Comparison of ENCODE assay signal across 17 cellular contexts in genomic region chr19:13068064-13068807, GRCh38. TPM values are rescaled to one million over a fixed set of nuclear protein-coding genes. Genes with fewer than 3 reads are reported as not detected.
A peak's percentile ranks its signal among the peaks of the same experiment; 100 is the strongest.
DNase-seq lines count a peak whose midpoint lies in the region; TF ChIP-seq lines count a peak whose summit lies in the region.
"Had no signal": no experiment of that assay in that cellular context is flagged by ENCODE, and none has a peak within 500 bp of the region (broad histone marks: within the 10 kb centered on the region; RNA-seq: fewer than 3 reads in every experiment).

No MANE protein-coding gene starts in this region.

- H4K20me1 ChIP-seq in smooth muscle cell (ENCODE audit: low read depth) = no peaks in the 10 kb centered on the region

- H3K9me3 Mint-ChIP-seq in mesothelial cell of epicardium (no peaks in the 10 kb centered on the region), immature natural killer cell (no peaks in the 10 kb centered on the region)
- H3K9me3 Mint-ChIP-seq: activated T-helper 17 cell treated with anti-CD3 and anti-CD28 coated beads, Interleukin-2, amount 50 U/mL, for 72 hours; neural crest cell had no signal

- peak overlapping the region; percentile 3 for H3K27ac Mint-ChIP-seq in mesothelial cell of epicardium
- H3K27ac Mint-ChIP-seq in immature natural killer cell = no peak overlapping the region
- H3K27ac Mint-ChIP-seq: activated CD8-positive, alpha-beta T cell treated with anti-CD3 and anti-CD28 coated beads, Interleukin-2, amount 10 ng/mL, durations not matched to agents 7 days and 5 days; activated T-helper 17 cell treated with anti-CD3 and anti-CD28 coated beads, Interleukin-2, amount 50 U/mL, for 72 hours had no signal

- H3K27ac ChIP-seq in suprapubic skin = peak overlapping the region; percentile 72
- no peak overlapping the region for H3K27ac ChIP-seq in smooth muscle cell (ENCODE audit: low read depth)

- no peak overlapping the region for H2AFZ ChIP-seq in smooth muscle cell (ENCODE audit: low read depth)

- peaks cover 72% of the 10 kb centered on the region for H3K27me3 Mint-ChIP-seq in mesothelial cell of epicardium (ENCODE audit: low read depth)
- H3K27me3 Mint-ChIP-seq in immature natural killer cell (ENCODE audit: low read depth in 3 of 3) = peaks cover 7 to 10% (median 7%) of the 10 kb centered on the region in 3 donors

- H3K9me3 ChIP-seq in suprapubic skin (no peaks in the 10 kb centered on the region), smooth muscle cell (replicated peaks; ENCODE audit: low read depth) (no peaks in the 10 kb centered on the region)

- H3K4me1 Mint-ChIP-seq in mesothelial cell of epicardium (peaks cover 36% of the 10 kb centered on the region), immature natural killer cell (no peaks in the 10 kb centered on the region)
- H3K4me1 Mint-ChIP-seq: activated T-helper 17 cell treated with anti-CD3 and anti-CD28 coated beads, Interleukin-2, amount 50 U/mL, for 72 hours; neural crest cell had no signal

- H3K4me3 ChIP-seq in H7 (ENCODE audit: insufficient read depth, low read depth, low read length) = no peak overlapping the region
- no peak overlapping the region for H3K4me3 ChIP-seq in suprapubic skin
- H3K4me3 ChIP-seq in smooth muscle cell = no peak overlapping the region

- H3K27me3 ChIP-seq in H7 (ENCODE audit: control insufficient read depth, insufficient read depth, low read length) = peaks cover 4% of the 10 kb centered on the region
- no peaks in the 10 kb centered on the region for H3K27me3 ChIP-seq in suprapubic skin
- peaks cover 6% of the 10 kb centered on the region for H3K27me3 ChIP-seq in smooth muscle cell (ENCODE audit: low read depth)

- H3K36me3 ChIP-seq in H7 (replicated peaks; ENCODE audit: control insufficient read depth, insufficient read depth, low read length) (no peaks in the 10 kb centered on the region), suprapubic skin (peaks cover 5% of the 10 kb centered on the region), smooth muscle cell (ENCODE audit: low read depth) (no peaks in the 10 kb centered on the region)

- no peak overlapping the region for H3K9ac ChIP-seq in smooth muscle cell (ENCODE audit: low read depth)

- no peaks in the 10 kb centered on the region for H3K79me2 ChIP-seq in smooth muscle cell (ENCODE audit: low read depth)

- WGBS in suprapubic skin = 49% methylated on average over 4 of the region's 5 CpGs
- WGBS in smooth muscle cell (ENCODE audit: low lambda C conversion rate) = 85% methylated on average over 5 of the region's 5 CpGs

- TF ChIP-seq CTCF in mesothelial cell of epicardium (IDR thresholded peaks at IDR 0.05; ENCODE audit: unreplicated experiment) (no peak), suprapubic skin (IDR thresholded peaks at IDR 0.05) (no peak), smooth muscle cell (IDR thresholded peaks at IDR 0.05; ENCODE audit: borderline replicate concordance, insufficient read depth, poor library complexity, severe bottlenecking) (no peak)

- H3K4me1 ChIP-seq in suprapubic skin = peaks cover 73% of the 10 kb centered on the region
- H3K4me1 ChIP-seq in smooth muscle cell (ENCODE audit: low read depth) = no peaks in the 10 kb centered on the region

- H3K36me3 Mint-ChIP-seq in mesothelial cell of epicardium (no peaks in the 10 kb centered on the region), immature natural killer cell (no peaks in the 10 kb centered on the region)

- H3K4me3 Mint-ChIP-seq in mesothelial cell of epicardium (no peak overlapping the region), immature natural killer cell (no peak overlapping the region)
- H3K4me3 Mint-ChIP-seq: activated CD8-positive, alpha-beta T cell treated with anti-CD3 and anti-CD28 coated beads, Interleukin-2, amount 10 ng/mL, durations not matched to agents 7 days and 5 days; activated T-helper 17 cell treated with anti-CD3 and anti-CD28 coated beads, Interleukin-2, amount 50 U/mL, for 72 hours; neural crest cell had no signal

- no peak for TF ChIP-seq EP300 in suprapubic skin (IDR thresholded peaks at IDR 0.05)

- H3F3A ChIP-seq in smooth muscle cell (ENCODE audit: low read depth) = no peaks in the 10 kb centered on the region

- TF ChIP-seq POLR2A in suprapubic skin (IDR thresholded peaks at IDR 0.05) = no peak

- DNase-seq in H7 = peak; percentile 40
- peak; percentile 55 for DNase-seq in cerebellar cortex (ENCODE audit: low spot score)
- no peak for DNase-seq in mesothelial cell of epicardium (ENCODE audit: low spot score in 2 of 2, unreplicated experiment in 2 of 2)
- DNase-seq in suprapubic skin (ENCODE audit: low spot score in 2 of 2) = no peak
- no peak for DNase-seq in smooth muscle cell (lab: John Stamatoyannopoulos, UW; ENCODE audit: unreplicated experiment)
- DNase-seq in AG08396 (ENCODE audit: low spot score) = no peak
- no peak for DNase-seq in SW 1271 (lab: John Stamatoyannopoulos, UW)
- no peak for DNase-seq in immature natural killer cell
- DNase-seq: activated CD8-positive, alpha-beta T cell treated with anti-CD3 and anti-CD28 coated beads, Interleukin-2, amount 10 ng/mL, durations not matched to agents 7 days and 5 days; AML-193; DMS53; Karpas-422; mammary epithelial cell; NCI-H1436 treated with DMSO at 0.1 percent for 48 hours; NCI-H446 treated with DMSO at 0.1 percent for 48 hours had no signal

- H3K4me2 ChIP-seq in smooth muscle cell = no peak overlapping the region

RNA-seq across cellular contexts. Expression of gene LYL1, which starts 34.4 kb away (rescaled TPM):
- 1.5 and 1.7 TPM in 2 replicates for total RNA-seq in H7 (2014; rRNA removed; shearing (Covaris generic))
- 3.4 to 4.0 TPM (median 3.8 TPM) in 3 replicates for total RNA-seq in mesothelial cell of epicardium
- total RNA-seq in suprapubic skin = 1 to 10 TPM; 1.5 to 2.7 (median 2.2) TPM
- total RNA-seq in smooth muscle cell = 2.2 and 2.8 TPM in 2 replicates
- polyA plus RNA-seq in smooth muscle cell = 2.1 and 3.2 TPM in 2 replicates
- 1 to 10 TPM; 1.1 to 2.2 (median 2.1) TPM for polyA plus RNA-seq in immature natural killer cell
- total RNA-seq: mammary epithelial cell had no signal
- polyA plus RNA-seq: mammary epithelial cell had no signal

RNA-seq across cellular contexts. Expression of gene TRMT1, which starts 48.3 kb away (rescaled TPM):
- 81.5 and 89.1 TPM in 2 replicates for total RNA-seq in H7 (2014; rRNA removed; shearing (Covaris generic))
- total RNA-seq in mesothelial cell of epicardium (53.9 to 58.6 TPM (median 57.0 TPM) in 3 replicates), suprapubic skin (10 to 100 TPM; 35.1 to 46.2 (median 40.6) TPM), smooth muscle cell (19.1 and 21.9 TPM in 2 replicates)
- polyA plus RNA-seq in smooth muscle cell (37.4 and 44.3 TPM in 2 replicates), immature natural killer cell (10 to 100 TPM; 13.2 to 16.5 (median 16.3) TPM)

RNA-seq across cellular contexts. Expression of gene NACC1, which starts 49.8 kb away (rescaled TPM):
- 254 and 292 TPM in 2 replicates for total RNA-seq in H7 (2014; rRNA removed; shearing (Covaris generic))
- 63.0 to 76.4 TPM (median 74.5 TPM) in 3 replicates for total RNA-seq in mesothelial cell of epicardium
- 10 to 100 TPM; 13.4 to 47.6 (median 35.3) TPM for total RNA-seq in suprapubic skin
- 34.1 and 44.6 TPM in 2 replicates for total RNA-seq in smooth muscle cell
- 9.9 and 12.8 TPM in 2 replicates for polyA plus RNA-seq in smooth muscle cell
- polyA plus RNA-seq in immature natural killer cell = 1 to 10 TPM in 2 of 3 donors, not detected in 1; 1.2 to 2.8 TPM

Comparison
In these comparisons a context has a peak if more than half of its experiments do, and no peak if none do; other contexts are left out.
1. DNase-seq: peak in H7 (single experiment) and cerebellar cortex (single experiment); none in mesothelial cell of epicardium (0 of 2), suprapubic skin (0 of 2), smooth muscle cell (single experiment), AG08396 (single experiment), SW 1271 (0 of 2) and immature natural killer cell (0 of 3).